9 cellular contexts compared by ENCODE assay signal in genomic region chr11:68798221-68798813, GRCh38. TPM values are rescaled to one million over a fixed set of nuclear protein-coding genes. Genes with fewer than 3 reads are reported as not detected.
DNase-seq lines count a peak whose midpoint lies in the region; ATAC-seq, FAIRE-seq and TF ChIP-seq lines count a peak whose summit lies in the region.
"Had no signal": no experiment of that assay in that cellular context is flagged by ENCODE, and none has a peak within 500 bp of the region (broad histone marks: within the 10 kb centered on the region; RNA-seq: fewer than 3 reads in every experiment).

No MANE protein-coding gene starts in this region.

- H3K4me2 ChIP-seq in keratinocyte (ENCODE audit: control insufficient read depth, extremely low read depth, insufficient read depth, low read depth, low read length), result no peak overlapping the region

- H3K9ac ChIP-seq in keratinocyte (ENCODE audit: control insufficient read depth, extremely low read depth, insufficient read depth, low read length), result no peak overlapping the region

- H3K27ac ChIP-seq in keratinocyte (ENCODE audit: control insufficient read depth, insufficient read depth, low read length), result no peak overlapping the region
- H3K27ac ChIP-seq: SK-N-MC had no signal

- H4K20me1 ChIP-seq in keratinocyte (ENCODE audit: control insufficient read depth, extremely low read depth, insufficient read depth, low read length), result no peaks in the 10 kb centered on the region

- H3K4me3 ChIP-seq in GM12864 (ENCODE audit: low read depth, low read length) (no peak overlapping the region), keratinocyte (ENCODE audit: control insufficient read depth in 2 of 3, extremely low read depth in 1 of 3, insufficient read depth in 2 of 3, low read depth in 1 of 3, low read length in 3 of 3) (no peak overlapping the region)
- H3K4me3 ChIP-seq: SK-N-MC had no signal

- peaks cover 0 to 15% of the 10 kb centered on the region in 2 experiments for H3K36me3 ChIP-seq in keratinocyte (ENCODE audit: control insufficient read depth in 2 of 2, extremely low read depth in 1 of 2, insufficient read depth in 2 of 2, low read length in 2 of 2)

- H3K4me3 Mint-ChIP-seq in activated naive CD8-positive, alpha-beta T cell treated with anti-CD3 and anti-CD28 coated beads, Interleukin-2, amount 10 ng/mL, durations not matched to agents 7 days and 5 days, result no peak overlapping the region

- no peaks in the 10 kb centered on the region for H3K4me1 Mint-ChIP-seq in activated naive CD8-positive, alpha-beta T cell treated with anti-CD3 and anti-CD28 coated beads, Interleukin-2, amount 10 ng/mL, durations not matched to agents 7 days and 5 days

- POLR2A ChIA-PET in activated naive CD8-positive, alpha-beta T cell treated with anti-CD3 and anti-CD28 coated beads, Interleukin-2, amount 10 ng/mL, durations not matched to agents 7 days and 5 days (lab: Charles Lee), result no interaction called here

- H3K9me3 ChIP-seq in keratinocyte (ENCODE audit: control insufficient read depth, low read depth, low read length), result no peaks in the 10 kb centered on the region

- no peaks in the 10 kb centered on the region for H3K4me1 ChIP-seq in keratinocyte (ENCODE audit: control insufficient read depth, extremely low read depth, insufficient read depth, low read length)

- no peak for ATAC-seq in activated naive CD8-positive, alpha-beta T cell treated with anti-CD3 and anti-CD28 coated beads, Interleukin-2, amount 10 ng/mL, durations not matched to agents 7 days and 5 days (ENCODE audit: low read depth)

- H3K79me2 ChIP-seq in keratinocyte (ENCODE audit: control insufficient read depth, insufficient read depth, low read length), result no peaks in the 10 kb centered on the region

- no peak for FAIRE-seq in keratinocyte (lab: Jason Lieb, UNC)

- dilution Hi-C loops in keratinocyte (cut with MboI; ENCODE audit: extremely low pct_ligation_motif_present, low sequenced_read_pairs), result no loop called here

- TF ChIP-seq CTCF in GM12864 (IDR thresholded peaks at IDR 0.05; ENCODE audit: low read depth, low read length, missing control alignments), result peak; percentile 84
- TF ChIP-seq CTCF in keratinocyte (optimal IDR thresholded peaks at IDR 0.05 in 1 of 3, IDR thresholded peaks at IDR 0.05 in 1 of 3, conservative IDR thresholded peaks at IDR 0.05 in 1 of 3; ENCODE audit: extremely low read depth in 1 of 3, insufficient read depth in 2 of 3, low read length in 3 of 3), result peak; percentile 64 to 75 (median 68)

- H3K9me1 ChIP-seq in keratinocyte (ENCODE audit: control insufficient read depth, extremely low read depth, insufficient read depth, low read length), result no peaks in the 10 kb centered on the region

- H3K27me3 ChIP-seq in keratinocyte (ENCODE audit: control insufficient read depth, extremely low read depth, insufficient read depth, low read length), result no peaks in the 10 kb centered on the region

- DNase-seq in GM12864 (ENCODE audit: low read depth) (no peak), OCI-M1 (lab: John Stamatoyannopoulos, UW) (peak; percentile 87), keratinocyte (ENCODE audit: low read depth, low spot score) (no peak), cortex of kidney (lab: John Stamatoyannopoulos, UW) (no peak), LoVo (ENCODE audit: low spot score) (no peak)
- DNase-seq in activated naive CD8-positive, alpha-beta T cell treated with anti-CD3 and anti-CD28 coated beads, Interleukin-2, amount 10 ng/mL, durations not matched to agents 7 days and 5 days, result peak; percentile 50
- DNase-seq in stimulated activated CD8-positive, alpha-beta memory T cell treated with anti-CD3 and anti-CD28 coated beads, Interleukin-7, amount 100 ng/mL, for 24 hours (ENCODE audit: low read depth), result peak; percentile 21
- no peak for DNase-seq in NK-92 treated with Interleukin-12 subunit alpha and Interleukin-12 subunit beta, amount 100 ng/mL, for 24 hours (lab: John Stamatoyannopoulos, UW)

- H3K9me3 Mint-ChIP-seq in activated naive CD8-positive, alpha-beta T cell treated with anti-CD3 and anti-CD28 coated beads, Interleukin-2, amount 10 ng/mL, durations not matched to agents 7 days and 5 days, result no peaks in the 10 kb centered on the region

- no peaks in the 10 kb centered on the region for H3K27me3 Mint-ChIP-seq in activated naive CD8-positive, alpha-beta T cell treated with anti-CD3 and anti-CD28 coated beads, Interleukin-2, amount 10 ng/mL, durations not matched to agents 7 days and 5 days

- H2AFZ ChIP-seq in keratinocyte (ENCODE audit: control insufficient read depth, low read length), result no peak overlapping the region

- H3K27ac Mint-ChIP-seq in activated naive CD8-positive, alpha-beta T cell treated with anti-CD3 and anti-CD28 coated beads, Interleukin-2, amount 10 ng/mL, durations not matched to agents 7 days and 5 days, result no peak overlapping the region

- H3K36me3 Mint-ChIP-seq in activated naive CD8-positive, alpha-beta T cell treated with anti-CD3 and anti-CD28 coated beads, Interleukin-2, amount 10 ng/mL, durations not matched to agents 7 days and 5 days, result peaks cover 18% of the 10 kb centered on the region

RNA-seq across cellular contexts. Expression of gene CPT1A, which starts 43.4 kb away (rescaled TPM):
- total RNA-seq in activated naive CD8-positive, alpha-beta T cell treated with anti-CD3 and anti-CD28 coated beads, Interleukin-2, amount 10 ng/mL, durations not matched to agents 7 days and 5 days, result 10 to 100 TPM; 47.1 to 52.2 TPM
- 12.0 to 25.5 TPM (median 12.9 TPM) in 3 replicates for polyA plus RNA-seq in keratinocyte
- polyA plus RNA-seq in keratinocyte (2011; ENCODE audit: low read depth), result 17.0 TPM
- polyA plus RNA-seq in keratinocyte (2011; cell fraction: cytosol; rRNA removed), result 10.7 and 11.6 TPM in 2 replicates
- 35.0 and 37.1 TPM in 2 replicates for polyA plus RNA-seq in keratinocyte (2011; cell fraction: nucleus; rRNA removed)
- polyA plus RNA-seq in keratinocyte (2012; ENCODE audit: low replicate concordance), result 13.3 and 25.6 TPM in 2 replicates
- 36.9 to 65.1 TPM (median 42.2 TPM) in 3 replicates for polyA minus RNA-seq in keratinocyte
- 33.8 TPM for polyA minus RNA-seq in keratinocyte (2011; cell fraction: cytosol; rRNA and poly(A)+ RNA removed)
- polyA minus RNA-seq in keratinocyte (2011; cell fraction: nucleus; rRNA and poly(A)+ RNA removed), result 70.4 and 95.8 TPM in 2 replicates

RNA-seq across cellular contexts. Expression of gene TESMIN, which starts 47.0 kb away (rescaled TPM):
- 10 to 100 TPM in 1 of 2 experiments, 1 to 10 TPM in 1; 9.2 to 10.5 TPM for total RNA-seq in activated naive CD8-positive, alpha-beta T cell treated with anti-CD3 and anti-CD28 coated beads, Interleukin-2, amount 10 ng/mL, durations not matched to agents 7 days and 5 days
- polyA plus RNA-seq in keratinocyte, result 2.4 to 4.9 TPM (median 4.0 TPM) in 3 replicates
- polyA plus RNA-seq in keratinocyte (2011; ENCODE audit: low read depth), result 0.89 TPM
- polyA plus RNA-seq in keratinocyte (2011; cell fraction: cytosol; rRNA removed), result 2.8 and 4.8 TPM in 2 replicates
- 10.1 and 10.3 TPM in 2 replicates for polyA plus RNA-seq in keratinocyte (2011; cell fraction: nucleus; rRNA removed)
- 0.41 and 6.3 TPM in 2 replicates for polyA plus RNA-seq in keratinocyte (2012; ENCODE audit: low replicate concordance)
- polyA minus RNA-seq in keratinocyte, result 0.63 to 1.8 TPM (median 0.77 TPM) in 3 replicates
- polyA minus RNA-seq in keratinocyte (2011; cell fraction: cytosol; rRNA and poly(A)+ RNA removed), result 3.6 TPM
- 1.7 and 2.4 TPM in 2 replicates for polyA minus RNA-seq in keratinocyte (2011; cell fraction: nucleus; rRNA and poly(A)+ RNA removed)

Comparison
In these comparisons a context has a peak if more than half of its experiments do, and no peak if none do; other contexts are left out.
1. DNase-seq: peak in OCI-M1 (single experiment), activated naive CD8-positive, alpha-beta T cell treated with anti-CD3 and anti-CD28 coated beads, Interleukin-2, amount 10 ng/mL, durations not matched to agents 7 days and 5 days (single experiment) and stimulated activated CD8-positive, alpha-beta memory T cell treated with anti-CD3 and anti-CD28 coated beads, Interleukin-7, amount 100 ng/mL, for 24 hours (single experiment); none in GM12864 (single experiment), keratinocyte (single experiment), cortex of kidney (single experiment), LoVo (single experiment) and NK-92 treated with Interleukin-12 subunit alpha and Interleukin-12 subunit beta, amount 100 ng/mL, for 24 hours (single experiment).